21 cellular contexts compared by ENCODE assay signal in genomic region chr7:18534481-18534880, GRCh38. TPM values are rescaled to one million over a fixed set of nuclear protein-coding genes. Genes with fewer than 3 reads are reported as not detected.
DNase-seq lines count a peak whose midpoint lies in the region; ATAC-seq, FAIRE-seq and TF ChIP-seq lines count a peak whose summit lies in the region.
"Had no signal": no experiment of that assay in that cellular context is flagged by ENCODE, and none has a peak within 500 bp of the region (broad histone marks: within the 10 kb centered on the region; RNA-seq: fewer than 3 reads in every experiment).

No MANE protein-coding gene starts in this region.

- H3K27me3 ChIP-seq in mammary epithelial cell (ENCODE audit: insufficient read depth, low read length) = no peaks in the 10 kb centered on the region
- no peaks in the 10 kb centered on the region for H3K27me3 ChIP-seq in breast epithelium
- H3K27me3 ChIP-seq in OCI-LY3 (ENCODE audit: low read depth, low read length) = no peaks in the 10 kb centered on the region

- FAIRE-seq in RCC 7860 (lab: Jason Lieb, UNC) = no peak
- FAIRE-seq: HTR-8/SVneo, K562 had no signal

- H3K36me3 Mint-ChIP-seq in stimulated activated naive B cell treated with anti-CD40 and anti-IgM and Interleukin-4, amounts not matched to agents 10 μg/mL and 1 μg/mL and 100 μg/mL, for 72 hours = peaks cover 28 to 44% of the 10 kb centered on the region in 2 donors

- H3K36me3 ChIP-seq in mammary epithelial cell (ENCODE audit: insufficient read depth, low read length) = no peaks in the 10 kb centered on the region
- no peaks in the 10 kb centered on the region for H3K36me3 ChIP-seq in breast epithelium
- H3K36me3 ChIP-seq in OCI-LY3 (replicated peaks; ENCODE audit: low read depth, low read length) = peaks cover 4% of the 10 kb centered on the region

- H3K27ac ChIP-seq in mammary epithelial cell (ENCODE audit: insufficient read depth, low read depth, low read length) (no peak overlapping the region), breast epithelium (no peak overlapping the region), OCI-LY3 (ENCODE audit: low read length) (peak overlapping the region; percentile 96)
- H3K27ac ChIP-seq: HL-60 had no signal

- H3K9ac ChIP-seq in mammary epithelial cell (ENCODE audit: insufficient read depth, low read length) = no peak overlapping the region
- H3K9ac ChIP-seq in OCI-LY3 (ENCODE audit: low read length) = peak overlapping the region; percentile 61; the same call in 1 of the 2 replicates

- TF ChIP-seq CTCF in mammary epithelial cell (conservative IDR thresholded peaks at IDR 0.05 in 1 of 2, IDR thresholded peaks at IDR 0.05 in 1 of 2; ENCODE audit: extremely low read depth in 1 of 2, insufficient read depth in 1 of 2, low read depth in 1 of 2, low read length in 2 of 2) (no peak), breast epithelium (IDR thresholded peaks at IDR 0.05) (no peak), OCI-LY3 (IDR thresholded peaks at IDR 0.05; ENCODE audit: low read depth, low read length) (no peak), epithelial cell of esophagus (IDR thresholded peaks at IDR 0.05; ENCODE audit: insufficient read depth, low read depth, low read length, missing control alignments) (no peak)

- H4K20me1 ChIP-seq in mammary epithelial cell (ENCODE audit: insufficient read depth, low read length) = no peaks in the 10 kb centered on the region
- H4K20me1 ChIP-seq in OCI-LY3 (ENCODE audit: insufficient read depth, low read length) = no peaks in the 10 kb centered on the region

- peak overlapping the region in 1 of 2 donors; percentile 63 for H3K4me3 Mint-ChIP-seq in stimulated activated naive B cell treated with anti-CD40 and anti-IgM and Interleukin-4, amounts not matched to agents 10 μg/mL and 1 μg/mL and 100 μg/mL, for 72 hours

- H3K9me3 ChIP-seq in mammary epithelial cell (replicated peaks; ENCODE audit: insufficient read depth, low read length) (no peaks in the 10 kb centered on the region), breast epithelium (no peaks in the 10 kb centered on the region), OCI-LY3 (ENCODE audit: insufficient read depth, low read length) (no peaks in the 10 kb centered on the region)
- H3K9me3 ChIP-seq: HAP-1 had no signal

- WGBS in mammary epithelial cell (ENCODE audit: low coverage, missing lambda C conversion rate) = 74% methylated on average over 5 of the region's 5 CpGs

- H3K4me1 ChIP-seq in mammary epithelial cell (ENCODE audit: insufficient read depth, low read length) = no peaks in the 10 kb centered on the region
- H3K4me1 ChIP-seq in breast epithelium = no peaks in the 10 kb centered on the region
- peaks cover 95% of the 10 kb centered on the region for H3K4me1 ChIP-seq in OCI-LY3 (ENCODE audit: low read length)

- intact Hi-C loops in mammary epithelial cell (cut with micrococcal nuclease) (no loop called here), breast epithelium (cut with DNase I; ENCODE audit: low total_unique reads) (no loop called here), cardiac septum (cut with DNase I) (no loop called here)

- no peak overlapping the region for H3K4me3 ChIP-seq in mammary epithelial cell (replicated peaks in 1 of 3; ENCODE audit: insufficient read depth in 1 of 3, low read depth in 2 of 3, low read length in 3 of 3)
- H3K4me3 ChIP-seq in breast epithelium = no peak overlapping the region
- no peak overlapping the region for H3K4me3 ChIP-seq in OCI-LY3 (ENCODE audit: low read length)
- H3K4me3 ChIP-seq in epithelial cell of esophagus (ENCODE audit: low read length) = no peak overlapping the region
- H3K4me3 ChIP-seq: HAP-1, K562 had no signal

- peak; percentile 18 for DNase-seq in mammary epithelial cell
- DNase-seq in breast epithelium (ENCODE audit: low spot score in 2 of 2) = no peak
- DNase-seq in epithelial cell of esophagus (ENCODE audit: low read depth) = peak; percentile 48
- DNase-seq in stimulated activated naive B cell treated with anti-CD40 and anti-IgM and Interleukin-4, amounts not matched to agents 10 μg/mL and 1 μg/mL and 100 μg/mL, for 72 hours = no peak
- no peak for DNase-seq in cardiac septum (ENCODE audit: low spot score)
- no peak for DNase-seq in RCC 7860 (ENCODE audit: low spot score)
- no peak for DNase-seq in DMS53 (lab: John Stamatoyannopoulos, UW)
- DNase-seq: 8988T, C1 segment of cervical spinal cord, MV-4-11, NCI-H1417 treated with DMSO at 0.1 percent for 48 hours, NCI-H1930, NCI-H2171, NCI-H446 treated with DMSO at 0.1 percent for 48 hours, NCI-H748 treated with DMSO at 0.1 percent for 48 hours, SHP77 had no signal

- CTCF ChIA-PET in mammary epithelial cell (lab: Charles Lee; ENCODE audit: low non-redundant PET) = no interaction called here

- no peak overlapping the region for H3K4me2 ChIP-seq in mammary epithelial cell (ENCODE audit: insufficient read depth, low read depth, low read length)
- H3K4me2 ChIP-seq in OCI-LY3 (ENCODE audit: low read length) = peak overlapping the region; percentile 75

- H2AFZ ChIP-seq in mammary epithelial cell (ENCODE audit: low read depth, low read length) = no peak overlapping the region
- no peak overlapping the region for H2AFZ ChIP-seq in OCI-LY3 (ENCODE audit: low read depth, low read length)

- TF ChIP-seq POLR2A in breast epithelium (IDR thresholded peaks at IDR 0.05) = no peak

- no TSS peak for BruUV-seq in mammary epithelial cell (replicated peaks; lab: Mats Ljungman, UMichigan)

- H3K27me3 Mint-ChIP-seq in stimulated activated naive B cell treated with anti-CD40 and anti-IgM and Interleukin-4, amounts not matched to agents 10 μg/mL and 1 μg/mL and 100 μg/mL, for 72 hours = no peaks in the 10 kb centered on the region

- H3K27ac Mint-ChIP-seq in stimulated activated naive B cell treated with anti-CD40 and anti-IgM and Interleukin-4, amounts not matched to agents 10 μg/mL and 1 μg/mL and 100 μg/mL, for 72 hours = peak overlapping the region; percentile 80

- dilution Hi-C loops in mammary epithelial cell (cut with HindIII; ENCODE audit: low sequenced_read_pairs) = no loop called here

- ATAC-seq in stimulated activated naive B cell treated with anti-CD40 and anti-IgM and Interleukin-4, amounts not matched to agents 10 μg/mL and 1 μg/mL and 100 μg/mL, for 72 hours (replicated peaks) = no peak
- ATAC-seq: K562 had no signal

- peaks cover 55 to 79% of the 10 kb centered on the region in 2 donors for H3K4me1 Mint-ChIP-seq in stimulated activated naive B cell treated with anti-CD40 and anti-IgM and Interleukin-4, amounts not matched to agents 10 μg/mL and 1 μg/mL and 100 μg/mL, for 72 hours

- peaks cover 0 to 4% of the 10 kb centered on the region in 2 donors for H3K9me3 Mint-ChIP-seq in stimulated activated naive B cell treated with anti-CD40 and anti-IgM and Interleukin-4, amounts not matched to agents 10 μg/mL and 1 μg/mL and 100 μg/mL, for 72 hours

- in situ Hi-C loops in mammary epithelial cell (cut with MboI; ENCODE audit: low sequenced_read_pairs in 2 of 2) = no loop called here

- H3K79me2 ChIP-seq in mammary epithelial cell (ENCODE audit: insufficient read depth, low read length) (peaks cover 33% of the 10 kb centered on the region), OCI-LY3 (ENCODE audit: low read length) (peaks cover 21% of the 10 kb centered on the region; the same call in 1 of the 2 replicates)

RNA-seq across cellular contexts. Expression of gene HDAC9, which starts 38.9 kb away (rescaled TPM):
- total RNA-seq in mammary epithelial cell (10 to 100 TPM; 33.3 to 34.0 TPM), breast epithelium (10 to 100 TPM in 1 of 3 donors, 1 to 10 TPM in 2; 7.2 to 27.5 (median 7.3) TPM), cardiac septum (87.5 TPM)
- 5.9 TPM for polyA plus RNA-seq in mammary epithelial cell
- polyA minus RNA-seq in mammary epithelial cell = 10.0 TPM

Comparison
In these comparisons a context has a peak if more than half of its experiments do, and no peak if none do; other contexts are left out.
1. DNase-seq: peak in mammary epithelial cell (single experiment) and epithelial cell of esophagus (single experiment); none in breast epithelium (0 of 2), stimulated activated naive B cell treated with anti-CD40 and anti-IgM and Interleukin-4, amounts not matched to agents 10 μg/mL and 1 μg/mL and 100 μg/mL, for 72 hours (single experiment), cardiac septum (single experiment), RCC 7860 (single experiment) and DMS53 (single experiment).